11 cellular contexts compared by ENCODE assay signal in genomic region chr6:56046576-56046975, GRCh38.
A peak's percentile ranks its signal among the peaks of the same experiment; 100 is the strongest.
DNase-seq lines count a peak whose midpoint lies in the region; ATAC-seq, FAIRE-seq and TF ChIP-seq lines count a peak whose summit lies in the region.
"Had no signal": no experiment of that assay in that cellular context is flagged by ENCODE, and none has a peak within 500 bp of the region (broad histone marks: within the 10 kb centered on the region; RNA-seq: fewer than 3 reads in every experiment).

No MANE protein-coding gene starts in this region.

- peak overlapping the region; percentile 57 for H3K9ac ChIP-seq in endothelial cell of umbilical vein (replicated peaks; ENCODE audit: extremely low read depth, insufficient read depth, low read length)

- no peak for TF ChIP-seq POLR2A in endothelial cell of umbilical vein (IDR thresholded peaks at IDR 0.05; ENCODE audit: low read depth, low read length)

- peak; percentile 76 for FAIRE-seq in endothelial cell of umbilical vein (lab: Jason Lieb, UNC)

- no peak for ATAC-seq in HG03442 (IDR thresholded peaks at IDR 0.05; ENCODE audit: unreplicated experiment)

- H3K79me2 ChIP-seq in endothelial cell of umbilical vein (ENCODE audit: control insufficient read depth, insufficient read depth, low read length) = no peaks in the 10 kb centered on the region

- H3K27me3 ChIP-seq in endothelial cell of umbilical vein (ENCODE audit: control insufficient read depth in 2 of 2, insufficient read depth in 2 of 2, low read length in 2 of 2) = no peaks in the 10 kb centered on the region
- H3K27me3 ChIP-seq: cardiac muscle cell had no signal

- CTCF ChIA-PET in endothelial cell of umbilical vein (lab: Charles Lee) = interaction anchor here (0.6 to 0.8 kb wide), 2 partner anchors 16 to 33 kb away, joined by 3 read pairs; no protein-coding TSS in a partner anchor

- H4K20me1 ChIP-seq in endothelial cell of umbilical vein (replicated peaks; ENCODE audit: control insufficient read depth, extremely low read depth, insufficient read depth, low read length) = no peaks in the 10 kb centered on the region

- H3K4me2 ChIP-seq in endothelial cell of umbilical vein (ENCODE audit: insufficient read depth, low read length) = peak overlapping the region; percentile 65

- H3K9me3 ChIP-seq in endothelial cell of umbilical vein (replicated peaks; ENCODE audit: control insufficient read depth, insufficient read depth, low read length) = no peaks in the 10 kb centered on the region

- no TSS peak for BruUV-seq in endothelial cell of umbilical vein (replicated peaks; lab: Mats Ljungman, UMichigan)

- TF ChIP-seq CTCF in endothelial cell of umbilical vein (IDR thresholded peaks at IDR 0.05; ENCODE audit: extremely low read depth in 1 of 2, insufficient read depth in 1 of 2, low read depth in 1 of 2, low read length in 2 of 2) (no peak), retinal pigment epithelial cell (conservative IDR thresholded peaks at IDR 0.05; ENCODE audit: low read depth, low read length) (no peak)

- DNase-seq in GM04504 (ENCODE audit: low read depth) (peak; percentile 50), OCI-M1 (lab: John Stamatoyannopoulos, UW) (peak; percentile 86), endothelial cell of umbilical vein (ENCODE audit: low read depth, low spot score) (peak; percentile 94), retinal pigment epithelial cell (ENCODE audit: low read depth) (peak; percentile 31), activated gamma-delta T cell (lab: John Stamatoyannopoulos, UW) (no peak), NCI-H345 (lab: John Stamatoyannopoulos, UW) (no peak), NCI-H446 treated with DMSO at 0.1 percent for 48 hours (lab: John Stamatoyannopoulos, UW) (no peak)
- DNase-seq: activated CD4-positive, alpha-beta T cell treated with anti-CD3 and anti-CD28 coated beads, Interleukin-2, amount 50 U/mL, for 1 hour; NCI-H526 had no signal

- intact Hi-C loops in endothelial cell of umbilical vein (cut with micrococcal nuclease) = loop anchor here (1.0 to 5.0 kb wide), 3 partner anchors 21 to 250 kb away; partner anchors contain the start of gene COL21A1

- H3K36me3 ChIP-seq in endothelial cell of umbilical vein (ENCODE audit: control insufficient read depth in 2 of 2, extremely low read depth in 1 of 2, insufficient read depth in 2 of 2, low read length in 2 of 2) = no peaks in the 10 kb centered on the region
- H3K36me3 ChIP-seq: cardiac muscle cell had no signal

- POLR2A ChIA-PET in endothelial cell of umbilical vein (lab: Charles Lee) = no interaction called here

- H3K9me1 ChIP-seq in endothelial cell of umbilical vein (replicated peaks; ENCODE audit: control insufficient read depth, extremely low read depth, insufficient read depth, low read length) = no peaks in the 10 kb centered on the region

- peak overlapping the region; percentile 11 for H2AFZ ChIP-seq in endothelial cell of umbilical vein (ENCODE audit: low read depth, low read length)

- H3K4me3 ChIP-seq in endothelial cell of umbilical vein (replicated peaks in 1 of 3; ENCODE audit: insufficient read depth in 1 of 3, low read depth in 1 of 3, low read length in 3 of 3) (no peak overlapping the region), retinal pigment epithelial cell (ENCODE audit: low read length) (no peak overlapping the region)
- H3K4me3 ChIP-seq: cardiac muscle cell had no signal

- dilution Hi-C loops in endothelial cell of umbilical vein (cut with MboI; ENCODE audit: extremely low pct_ligation_motif_present, low sequenced_read_pairs) = no loop called here

- H3K27ac ChIP-seq in endothelial cell of umbilical vein (ENCODE audit: insufficient read depth, low read depth, low read length) = peak overlapping the region; percentile 63
- H3K27ac ChIP-seq: cardiac muscle cell had no signal

- H3K4me1 ChIP-seq in endothelial cell of umbilical vein (ENCODE audit: control insufficient read depth, extremely low read depth, insufficient read depth, low read length) = peaks cover 39% of the 10 kb centered on the region

TF ChIP-seq in endothelial cell of umbilical vein, 7 proteins besides CTCF, POLR2A, EP300 and RAD21:
- TF ChIP-seq MYC (IDR thresholded peaks at IDR 0.05; ENCODE audit: low read depth, low read length) (no peak), FOS (IDR thresholded peaks at IDR 0.05; ENCODE audit: borderline replicate concordance, insufficient read depth, low read length) (no peak), GATA2 (IDR thresholded peaks at IDR 0.05; ENCODE audit: insufficient read depth, insufficient read length, low read depth, low read length) (peak; percentile 65), MAX (IDR thresholded peaks at IDR 0.05; ENCODE audit: insufficient read depth, insufficient read length) (no peak), POLR2AphosphoS5 (IDR thresholded peaks at IDR 0.05; ENCODE audit: insufficient read depth, low read depth, low read length) (no peak), EZH2 (IDR thresholded peaks at IDR 0.05; ENCODE audit: borderline replicate concordance, low read depth, low read length, severe bottlenecking) (no peak)

Comparison
In these comparisons a context has a peak if more than half of its experiments do, and no peak if none do; other contexts are left out.
1. DNase-seq: peak in GM04504 (single experiment), OCI-M1 (single experiment), endothelial cell of umbilical vein (single experiment) and retinal pigment epithelial cell (single experiment); none in activated gamma-delta T cell (single experiment), NCI-H345 (single experiment) and NCI-H446 treated with DMSO at 0.1 percent for 48 hours (single experiment).